In genomic region chr11:125345706-125346561, GRCh38 we compare ENCODE assay signal across 1 cellular context.
TF ChIP-seq lines count a peak whose summit lies in the region.

No MANE protein-coding gene starts in this region.

TF ChIP-seq in GM23338, 12 proteins besides CTCF, POLR2A, EP300 and RAD21 (continued from another document):
- no peak for TF ChIP-seq ZNF331 (CRISPR knock-in tag; IDR thresholded peaks at IDR 0.05; ENCODE audit: low read depth)
